12 cellular contexts compared by ENCODE assay signal in the genomic region with DNA sequence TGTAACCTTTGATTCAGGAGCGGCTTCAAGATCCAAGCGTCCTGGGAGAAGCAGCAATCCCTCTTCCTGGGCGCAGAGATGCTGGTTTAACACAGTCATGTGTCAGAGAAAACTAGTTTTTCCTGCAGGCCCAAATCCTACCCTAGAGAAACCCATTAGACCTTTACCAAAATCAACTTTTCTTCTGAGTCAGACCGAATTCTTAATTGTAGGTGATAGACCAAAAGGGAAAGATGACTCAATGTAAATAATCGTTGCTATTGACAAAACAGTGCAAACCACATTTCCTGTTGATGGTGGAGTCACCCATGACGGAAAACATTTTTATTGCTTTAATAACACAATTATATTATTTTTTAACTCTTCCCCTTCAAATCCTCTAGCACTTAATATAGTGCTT. TPM values are rescaled to one million over a fixed set of nuclear protein-coding genes. Genes with fewer than 3 reads are reported as not detected.
DNase-seq lines count a peak whose midpoint lies in the region; ATAC-seq, FAIRE-seq and TF ChIP-seq lines count a peak whose summit lies in the region.
"Had no signal": no experiment of that assay in that cellular context is flagged by ENCODE, and none has a peak within 500 bp of the region (broad histone marks: within the 10 kb centered on the region; RNA-seq: fewer than 3 reads in every experiment).

No MANE protein-coding gene starts in this region.

- H3K4me2 ChIP-seq in A549, result no peak overlapping the region

- H3K9me3 ChIP-seq in A549 (no peaks in the 10 kb centered on the region), testis (no peaks in the 10 kb centered on the region), tibial nerve (no peaks in the 10 kb centered on the region)
- H3K9me3 ChIP-seq: right lobe of liver had no signal

- no peak for FAIRE-seq in A549 (lab: Jason Lieb, UNC)
- FAIRE-seq: D721Med, H1 had no signal

- H3K4me3 ChIP-seq in A549, result no peak overlapping the region
- no peak overlapping the region for H3K4me3 ChIP-seq in brain microvascular endothelial cell (ENCODE audit: low read depth, low read length)
- H3K4me3 ChIP-seq in testis, result no peak overlapping the region
- no peak overlapping the region for H3K4me3 ChIP-seq in tibial nerve
- H3K4me3 ChIP-seq: right lobe of liver had no signal

- no peak for ATAC-seq in A549
- peak; percentile 93 for ATAC-seq in GM18502 (IDR thresholded peaks at IDR 0.05; ENCODE audit: poor library complexity, unreplicated experiment)
- peak; percentile 74 for ATAC-seq in HG03196 (IDR thresholded peaks at IDR 0.05; ENCODE audit: unreplicated experiment)
- no peak for ATAC-seq in GM18519 (IDR thresholded peaks at IDR 0.05; ENCODE audit: low FRiP score, unreplicated experiment)

- peak; percentile 30 to 40 for DNase-seq in A549 (ENCODE audit: low read depth in 1 of 2, low spot score in 1 of 2)
- no peak for DNase-seq in brain microvascular endothelial cell
- no peak for DNase-seq in testis
- no peak for DNase-seq in tibial nerve (ENCODE audit: low spot score in 2 of 2)
- DNase-seq in activated gamma-delta T cell treated with Interleukin-2 at 50 U/mL for 16 hours, result no peak
- DNase-seq: effector memory CD4-positive, alpha-beta T cell; right lobe of liver had no signal

- in situ Hi-C loops in brain microvascular endothelial cell (cut with HindIII; ENCODE audit: low pct_ligation_motif_present, low sequenced_read_pairs), result no loop called here

- TF ChIP-seq POLR2A in A549 (IDR thresholded peaks at IDR 0.05; ENCODE audit: low read length), result no peak
- TF ChIP-seq POLR2A in testis (IDR thresholded peaks at IDR 0.05), result no peak
- no peak for TF ChIP-seq POLR2A in tibial nerve (IDR thresholded peaks at IDR 0.05)

- 44% methylated on average over 6 of the region's 6 CpGs for WGBS in A549 (ENCODE audit: missing lambda C conversion rate)
- WGBS in testis, 2 donors, result 82 to 86% methylated on average over 6 of the region's 6 CpGs
- 50 to 61% methylated on average over 6 of the region's 6 CpGs for WGBS in tibial nerve, 2 donors

- CTCF ChIA-PET in A549 (lab: Yijun Ruan, JAX), result no interaction called here

- H3K27ac ChIP-seq in A549 (no peak overlapping the region), brain microvascular endothelial cell (peak overlapping the region; percentile 43), testis (no peak overlapping the region), tibial nerve (no peak overlapping the region)
- H3K27ac ChIP-seq: right lobe of liver had no signal

- H3K36me3 ChIP-seq in brain microvascular endothelial cell (replicated peaks) (no peaks in the 10 kb centered on the region), testis (ENCODE audit: low read depth, missing control alignments) (no peaks in the 10 kb centered on the region), tibial nerve (peaks cover 0 to 4% (median 0%) of the 10 kb centered on the region in 3 donors)
- H3K36me3 ChIP-seq: right lobe of liver had no signal

- TF ChIP-seq CTCF in A549 (IDR thresholded peaks at IDR 0.05) (no peak), brain microvascular endothelial cell (IDR thresholded peaks at IDR 0.05; ENCODE audit: low read depth, low read length, missing control alignments) (no peak), testis (IDR thresholded peaks at IDR 0.05) (no peak), tibial nerve (IDR thresholded peaks at IDR 0.05) (no peak)

- H3K4me1 ChIP-seq in A549, result 0 out of 3 replicates have a peak, but pooled peaks cover 6% of the 10 kb centered on the region
- no peaks in the 10 kb centered on the region for H3K4me1 ChIP-seq in testis
- H3K4me1 ChIP-seq in tibial nerve, result no peaks in the 10 kb centered on the region
- H3K4me1 ChIP-seq: right lobe of liver had no signal

- H3K27me3 ChIP-seq in brain microvascular endothelial cell (replicated peaks) (no peaks in the 10 kb centered on the region), testis (no peaks in the 10 kb centered on the region), tibial nerve (no peaks in the 10 kb centered on the region)
- H3K27me3 ChIP-seq: right lobe of liver had no signal

- POLR2A ChIA-PET in A549 (lab: Yijun Ruan, JAX), result no interaction called here

- intact Hi-C loops in testis (cut with DNase I; ENCODE audit: low total_unique reads), result no loop called here

- TF ChIP-seq RAD21 in A549 (conservative IDR thresholded peaks at IDR 0.05 in 1 of 2, IDR thresholded peaks at IDR 0.05 in 1 of 2), result no peak

- TF ChIP-seq EP300 in A549 (IDR thresholded peaks at IDR 0.05), result no peak
- no peak for TF ChIP-seq EP300 in tibial nerve (IDR thresholded peaks at IDR 0.05)

TF ChIP-seq in A549, 52 proteins besides CTCF, POLR2A, EP300 and RAD21:
- TF ChIP-seq FOSL2 (IDR thresholded peaks at IDR 0.05) (no peak), FOSL2 (CRISPR knock-in tag; IDR thresholded peaks at IDR 0.05) (peak; percentile 63), KDM1A (IDR thresholded peaks at IDR 0.05; ENCODE audit: low read depth) (no peak)

RNA-seq across cellular contexts. Expression of gene SLC1A1, which starts 40.1 kb away (rescaled TPM):
- polyA plus RNA-seq in A549 (2011; rRNA removed), result 1.3 and 2.0 TPM in 2 replicates
- 0.33 and 0.38 TPM in 2 replicates for polyA plus RNA-seq in A549 (2012; cell fraction: cytosol; rRNA removed)
- 0.32 and 0.51 TPM in 2 replicates for polyA plus RNA-seq in A549 (2012; cell fraction: nucleus; rRNA removed)
- polyA plus RNA-seq in A549 (2017; fragmentation: RNase III; extraction: RNeasy Plus Mini Kit Qiagen cat#74134 plus additional on column Dnase treatment), result 0.63 to 0.82 TPM (median 0.66 TPM) in 3 replicates
- polyA minus RNA-seq in A549 (2011; rRNA and poly(A)+ RNA removed), result 1.5 and 1.7 TPM in 2 replicates
- total RNA-seq in testis, result 1 to 10 TPM in 1 of 2 donors, under 1 TPM in 1; 0.63 to 1.1 TPM
- 1.2 TPM for polyA plus RNA-seq in testis (ENCODE audit: insufficient read depth, low read depth, low replicate concordance)
- total RNA-seq in tibial nerve, result 10 to 100 TPM in 1 of 4 donors, 1 to 10 TPM in 3; 4.0 to 16.8 (median 6.7) TPM

Comparison
In these comparisons a context has a peak if more than half of its experiments do, and no peak if none do; other contexts are left out.
1. ATAC-seq: peak in GM18502 (single experiment) and HG03196 (single experiment); none in A549 (0 of 2) and GM18519 (single experiment).
2. DNase-seq: peak in A549 (2 of 2); none in brain microvascular endothelial cell (single experiment), testis (single experiment), tibial nerve (0 of 2) and activated gamma-delta T cell treated with Interleukin-2 at 50 U/mL for 16 hours (single experiment).